Comparison of ENCODE assay signal across 8 cellular contexts in the genomic region with DNA sequence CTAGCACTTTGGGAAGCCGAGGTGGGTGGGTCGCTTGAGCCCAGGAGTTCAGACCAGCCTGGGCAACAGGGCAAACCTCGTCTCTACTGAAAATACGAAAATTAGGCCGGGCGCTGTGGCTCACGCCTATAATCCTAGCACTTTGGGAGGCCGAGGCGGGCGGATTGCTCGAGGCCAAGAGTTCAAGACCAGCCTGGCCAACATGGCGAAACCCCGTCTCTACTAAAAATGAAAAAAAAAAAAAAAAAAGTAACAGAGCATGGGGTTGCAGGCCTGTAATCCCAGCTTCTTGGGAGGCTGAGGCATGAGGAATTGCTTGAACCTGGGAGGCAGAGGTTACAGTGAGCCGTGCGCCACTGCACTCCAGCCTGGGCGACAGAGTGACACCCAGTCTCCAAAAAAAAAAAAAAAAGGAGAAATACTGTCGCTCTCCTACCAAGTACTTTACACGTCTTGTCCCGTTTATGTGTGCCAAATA. TPM values are rescaled to one million over a fixed set of nuclear protein-coding genes. Genes with fewer than 3 reads are reported as not detected.
DNase-seq lines count a peak whose midpoint lies in the region; ATAC-seq, FAIRE-seq and TF ChIP-seq lines count a peak whose summit lies in the region.

No MANE protein-coding gene starts in this region.

- peaks cover 9% of the 10 kb centered on the region for H3K36me3 Mint-ChIP-seq in T-helper 1 cell treated with Interleukin-12 subunit alpha and Interleukin-12 subunit beta and Interleukin-4 antibody, amounts not matched to agents 30 μg/mL and 1 μg/mL, for 36 hours (ENCODE audit: low read depth)
- no peaks in the 10 kb centered on the region for H3K36me3 Mint-ChIP-seq in activated T-helper 17 cell treated with anti-CD3 and anti-CD28 coated beads, Interleukin-2, amount 50 U/mL, for 72 hours (ENCODE audit: low read depth)

- ATAC-seq in activated T-helper 17 cell treated with anti-CD3 and anti-CD28 coated beads, Interleukin-2, amount 50 U/mL, for 72 hours (replicated peaks) = no peak
- no peak for ATAC-seq in GM21529 (IDR thresholded peaks at IDR 0.05; ENCODE audit: unreplicated experiment)

- H3K9me3 ChIP-seq in kidney (ENCODE audit: control insufficient read depth in 1 of 2, low read length in 2 of 2) = no peaks in the 10 kb centered on the region
- H3K9me3 ChIP-seq in subcutaneous abdominal adipose tissue (ENCODE audit: control insufficient read depth in 5 of 5, low read length in 5 of 5) = no peaks in the 10 kb centered on the region

- no peaks in the 10 kb centered on the region for H3K9me3 Mint-ChIP-seq in T-helper 1 cell treated with Interleukin-12 subunit alpha and Interleukin-12 subunit beta and Interleukin-4 antibody, amounts not matched to agents 30 μg/mL and 1 μg/mL, for 36 hours
- H3K9me3 Mint-ChIP-seq in activated T-helper 17 cell treated with anti-CD3 and anti-CD28 coated beads, Interleukin-2, amount 50 U/mL, for 72 hours = no peaks in the 10 kb centered on the region

- no peaks in the 10 kb centered on the region for H3K27me3 ChIP-seq in subcutaneous abdominal adipose tissue (ENCODE audit: control insufficient read depth in 5 of 5, insufficient read depth in 4 of 5, low read length in 5 of 5)

- peaks cover 0 to 4% of the 10 kb centered on the region in 2 donors for H3K4me1 ChIP-seq in kidney (ENCODE audit: control insufficient read depth in 1 of 2, insufficient read depth in 1 of 2, low read depth in 1 of 2, low read length in 2 of 2)
- H3K4me1 ChIP-seq in subcutaneous abdominal adipose tissue (ENCODE audit: control insufficient read depth in 5 of 5, insufficient read depth in 5 of 5, low read length in 5 of 5) = peaks cover 0 to 15% (median 13%) of the 10 kb centered on the region in 5 donors

- FAIRE-seq in kidney (lab: Jason Lieb, UNC) (no peak), H54 (lab: Jason Lieb, UNC) (no peak)

- peak overlapping the region in 1 of 2 donors; percentile 58 for H3K9ac ChIP-seq in kidney (ENCODE audit: low read length in 2 of 2)
- H3K9ac ChIP-seq in subcutaneous abdominal adipose tissue (ENCODE audit: low read length in 5 of 5) = peak overlapping the region in 3 of 5 donors; percentile 58 to 75 (median 62)

- peak overlapping the region; percentile 94 for H3K4me3 Mint-ChIP-seq in T-helper 1 cell treated with Interleukin-12 subunit alpha and Interleukin-12 subunit beta and Interleukin-4 antibody, amounts not matched to agents 30 μg/mL and 1 μg/mL, for 36 hours
- H3K4me3 Mint-ChIP-seq in activated T-helper 17 cell treated with anti-CD3 and anti-CD28 coated beads, Interleukin-2, amount 50 U/mL, for 72 hours = peak overlapping the region; percentile 85

- H3K4me3 ChIP-seq in kidney (ENCODE audit: low read length in 2 of 2) = peak overlapping the region; percentile 70 to 78
- peak overlapping the region; percentile 63 to 93 (median 72) for H3K4me3 ChIP-seq in subcutaneous abdominal adipose tissue (ENCODE audit: low read depth in 1 of 5, low read length in 5 of 5)

- no peak for TF ChIP-seq POLR2A in H54 (IDR thresholded peaks at IDR 0.05; ENCODE audit: low read depth, low read length)

- H3K36me3 ChIP-seq in kidney (ENCODE audit: control insufficient read depth in 1 of 2, insufficient read depth in 2 of 2, low read length in 2 of 2) = no peaks in the 10 kb centered on the region
- no peaks in the 10 kb centered on the region for H3K36me3 ChIP-seq in subcutaneous abdominal adipose tissue (ENCODE audit: control insufficient read depth in 5 of 5, insufficient read depth in 5 of 5, low read length in 5 of 5)

- H3K27me3 Mint-ChIP-seq in T-helper 1 cell treated with Interleukin-12 subunit alpha and Interleukin-12 subunit beta and Interleukin-4 antibody, amounts not matched to agents 30 μg/mL and 1 μg/mL, for 36 hours (ENCODE audit: low read depth) = peaks cover 6% of the 10 kb centered on the region
- H3K27me3 Mint-ChIP-seq in activated T-helper 17 cell treated with anti-CD3 and anti-CD28 coated beads, Interleukin-2, amount 50 U/mL, for 72 hours = no peaks in the 10 kb centered on the region

- peaks cover 39% of the 10 kb centered on the region for H3K4me1 Mint-ChIP-seq in T-helper 1 cell treated with Interleukin-12 subunit alpha and Interleukin-12 subunit beta and Interleukin-4 antibody, amounts not matched to agents 30 μg/mL and 1 μg/mL, for 36 hours (ENCODE audit: low read depth)
- H3K4me1 Mint-ChIP-seq in activated T-helper 17 cell treated with anti-CD3 and anti-CD28 coated beads, Interleukin-2, amount 50 U/mL, for 72 hours = peaks cover 8% of the 10 kb centered on the region

- H3K27ac Mint-ChIP-seq in T-helper 1 cell treated with Interleukin-12 subunit alpha and Interleukin-12 subunit beta and Interleukin-4 antibody, amounts not matched to agents 30 μg/mL and 1 μg/mL, for 36 hours = no peak overlapping the region
- H3K27ac Mint-ChIP-seq in activated T-helper 17 cell treated with anti-CD3 and anti-CD28 coated beads, Interleukin-2, amount 50 U/mL, for 72 hours = no peak overlapping the region

- DNase-seq in T-helper 1 cell = no peak
- DNase-seq in kidney = peak; percentile 78
- no peak for DNase-seq in HuH-7.5 (ENCODE audit: low spot score)
- DNase-seq in H54 (ENCODE audit: insufficient read length, low spot score) = no peak

- intact Hi-C loops in kidney (cut with DNase I) = no loop called here

- TF ChIP-seq CTCF in kidney (IDR thresholded peaks at IDR 0.05; ENCODE audit: borderline replicate concordance, extremely low read depth, insufficient read depth) = no peak

- H3K27ac ChIP-seq in kidney (ENCODE audit: low read depth in 2 of 2, low read length in 2 of 2) (no peak overlapping the region), subcutaneous abdominal adipose tissue (ENCODE audit: low read depth, low read length) (no peak overlapping the region)

RNA-seq across cellular contexts. Expression of a gene that starts 0.7 kb away (rescaled TPM):
- 10 to 100 TPM; 31.6 to 32.4 TPM for total RNA-seq in activated T-helper 17 cell treated with anti-CD3 and anti-CD28 coated beads, Interleukin-2, amount 50 U/mL, for 72 hours
- 0.35 TPM for total RNA-seq in kidney
- not detected for polyA plus RNA-seq in kidney (ENCODE audit: insufficient read depth, low read depth, low replicate concordance)

Comparison
In these comparisons a context has a peak if more than half of its experiments do, and no peak if none do; other contexts are left out.
1. RNA of a gene that starts 0.7 kb away (total RNA-seq): 31.6 to 32.4 TPM in activated T-helper 17 cell treated with anti-CD3 and anti-CD28 coated beads, Interleukin-2, amount 50 U/mL, for 72 hours; 0.35 TPM in kidney (single experiment); every median in the first group is over 10 times any median in the second.